Comparison of ENCODE assay signal across 26 cellular contexts in the genomic region with DNA sequence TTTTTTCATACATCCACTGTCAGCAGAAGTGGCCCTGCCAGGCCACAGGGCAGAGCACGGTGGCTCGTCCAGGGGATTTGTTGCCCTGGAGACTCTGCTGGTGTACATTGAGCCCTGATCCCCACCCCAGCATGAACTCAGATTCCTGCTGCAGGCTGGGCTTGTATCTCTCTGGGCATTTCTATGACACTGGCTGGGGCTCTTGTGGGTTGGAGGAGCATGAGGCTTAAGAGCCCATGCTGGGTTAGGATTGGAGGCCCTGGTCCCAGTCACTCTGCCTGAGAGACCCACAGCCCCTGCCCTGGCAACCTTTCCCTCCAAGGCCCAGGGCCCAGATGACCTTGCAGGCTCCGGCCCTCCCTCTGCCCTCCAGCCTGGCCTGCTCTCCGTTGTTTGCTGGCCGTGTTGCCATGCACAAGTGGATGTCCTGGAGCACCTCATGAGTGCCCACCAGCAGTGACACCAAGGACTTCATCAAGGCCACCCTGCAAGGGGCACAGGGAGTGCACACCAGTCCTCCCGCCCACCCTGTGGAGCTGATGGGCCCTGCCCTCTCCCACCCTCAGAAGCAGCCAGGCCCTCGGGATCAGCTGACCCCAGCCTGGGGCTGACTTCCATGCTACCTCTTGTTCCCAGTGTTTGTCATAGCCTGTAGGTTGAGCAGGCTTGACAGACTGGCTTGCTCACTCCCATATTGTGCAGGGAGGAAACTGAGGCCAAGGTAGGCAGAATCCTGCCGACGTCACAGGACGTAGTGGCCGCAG.
"Had no signal": no experiment of that assay in that cellular context is flagged by ENCODE, and none has a peak within 500 bp of the region (broad histone marks: within the 10 kb centered on the region; RNA-seq: fewer than 3 reads in every experiment).

No MANE protein-coding gene starts in this region.

- H3K36me3 Mint-ChIP-seq: activated naive CD4-positive, alpha-beta T cell treated with anti-CD3 and anti-CD28 coated beads, Interleukin-2, amount 50 U/mL, for 72 hours had no signal

- H3K9me3 ChIP-seq: adrenal gland, body of pancreas, breast epithelium, MG63, SJCRH30 had no signal

- H3K4me1 ChIP-seq: adrenal gland, body of pancreas, breast epithelium, SJCRH30 had no signal

- H3K27me3 Mint-ChIP-seq: activated CD4-positive, alpha-beta T cell treated with anti-CD3 and anti-CD28 coated beads, Interleukin-2, amount 10 ng/mL, durations not matched to agents 24 days and 14 days had no signal

- H3K27me3 ChIP-seq: adrenal gland, body of pancreas, breast epithelium, MG63, SJCRH30 had no signal

- DNase-seq: activated CD4-positive, alpha-beta T cell treated with anti-CD3 and anti-CD28 coated beads, Interleukin-2, amount 10 ng/mL, durations not matched to agents 24 days and 14 days; activated CD4-positive, alpha-beta T cell treated with anti-CD3 and anti-CD28 coated beads, Interleukin-2, amount 50 U/mL, for 4 hours; activated gamma-delta T cell treated with Interleukin-2 at 50 U/mL for 16 hours; activated naive CD4-positive, alpha-beta T cell treated with anti-CD3 and anti-CD28 coated beads for 36 hours; activated T-cell treated with anti-CD3 and anti-CD28 coated beads for 4 hours; activated T-cell treated with anti-CD3 and anti-CD28 coated beads, Interleukin-2, amount 50 U/mL, for 4 hours; body of pancreas; Kasumi-1; KG1; MG63; NCI-H1048; NCI-H1105 treated with DMSO at 0.1 percent for 48 hours; NCI-H1436; NCI-H1694; NCI-H1930; NCI-H2081 treated with DMSO at 0.1 percent for 48 hours; NCI-H345; NCI-H524 treated with DMSO at 0.1 percent for 48 hours; SHP77 had no signal

- H3K36me3 ChIP-seq: adrenal gland, breast epithelium, MG63, SJCRH30 had no signal

- H3K4me3 Mint-ChIP-seq: activated CD4-positive, alpha-beta T cell treated with anti-CD3 and anti-CD28 coated beads, Interleukin-2, amount 10 ng/mL, durations not matched to agents 24 days and 14 days; activated naive CD4-positive, alpha-beta T cell treated with anti-CD3 and anti-CD28 coated beads for 36 hours; activated T-cell treated with anti-CD3 and anti-CD28 coated beads, Interleukin-2, amount 50 U/mL, for 4 hours; activated T-helper 1 cell treated with anti-CD3 and anti-CD28 coated beads, Interleukin-12 subunit alpha, Interleukin-12 subunit beta, Interleukin-2, Interleukin-4 antibody, amounts not matched to agents 30 ng/mL and 10 ng/mL and 1 ng/mL, durations not matched to agents 14 hours and 24 hours and 36 hours had no signal

- H3K27ac Mint-ChIP-seq: activated CD4-positive, alpha-beta T cell treated with anti-CD3 and anti-CD28 coated beads, Interleukin-2, amount 10 ng/mL, durations not matched to agents 24 days and 14 days; activated naive CD4-positive, alpha-beta T cell treated with anti-CD3 and anti-CD28 coated beads for 36 hours; activated naive CD4-positive, alpha-beta T cell treated with anti-CD3 and anti-CD28 coated beads, Interleukin-2, amount 50 U/mL, for 72 hours; activated T-helper 1 cell treated with anti-CD3 and anti-CD28 coated beads, Interleukin-12 subunit alpha, Interleukin-12 subunit beta, Interleukin-2, Interleukin-4 antibody, amounts not matched to agents 30 ng/mL and 10 ng/mL and 1 ng/mL, durations not matched to agents 14 hours and 24 hours and 36 hours had no signal

- H3K9me3 Mint-ChIP-seq: activated CD4-positive, alpha-beta T cell treated with anti-CD3 and anti-CD28 coated beads, Interleukin-2, amount 10 ng/mL, durations not matched to agents 24 days and 14 days; activated naive CD4-positive, alpha-beta T cell treated with anti-CD3 and anti-CD28 coated beads for 36 hours; activated naive CD4-positive, alpha-beta T cell treated with anti-CD3 and anti-CD28 coated beads, Interleukin-2, amount 50 U/mL, for 72 hours; activated T-cell treated with anti-CD3 and anti-CD28 coated beads, Interleukin-2, amount 50 U/mL, for 4 hours; activated T-helper 1 cell treated with anti-CD3 and anti-CD28 coated beads, Interleukin-12 subunit alpha, Interleukin-12 subunit beta, Interleukin-2, Interleukin-4 antibody, amounts not matched to agents 30 ng/mL and 10 ng/mL and 1 ng/mL, durations not matched to agents 14 hours and 24 hours and 36 hours had no signal

- H3K4me3 ChIP-seq: adrenal gland, body of pancreas, breast epithelium, MG63, SJCRH30, SK-N-MC had no signal

- H3K4me1 Mint-ChIP-seq: activated CD4-positive, alpha-beta T cell treated with anti-CD3 and anti-CD28 coated beads, Interleukin-2, amount 10 ng/mL, durations not matched to agents 24 days and 14 days had no signal

- H3K27ac ChIP-seq: adrenal gland, body of pancreas, breast epithelium, SJCRH30, SK-N-MC had no signal

- ATAC-seq: activated naive CD4-positive, alpha-beta T cell treated with anti-CD3 and anti-CD28 coated beads, Interleukin-2, amount 50 U/mL, for 72 hours; activated T-cell treated with anti-CD3 and anti-CD28 coated beads, Interleukin-2, amount 50 U/mL, for 4 hours; body of pancreas; Panc1 had no signal
